ENCODE assay signal across 8 cellular contexts in the genomic region with DNA sequence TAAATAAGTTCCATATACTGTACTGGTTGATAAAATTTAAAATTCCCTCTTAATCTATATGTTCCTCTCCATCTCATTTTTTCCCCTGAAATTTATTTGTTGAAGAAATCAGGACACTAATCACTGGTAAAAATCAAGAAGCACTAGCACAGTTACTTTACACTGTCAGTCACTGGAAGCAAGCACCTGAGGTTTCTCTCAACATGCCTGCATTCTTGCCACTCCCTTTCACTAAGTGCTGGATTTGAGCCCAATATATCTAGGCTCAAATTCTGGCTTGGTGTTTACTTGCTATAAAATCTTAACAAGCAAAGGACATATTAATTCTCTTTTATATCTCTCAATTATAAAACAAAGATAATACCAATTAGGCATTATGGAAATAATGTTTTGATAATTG. TPM values are rescaled to one million over a fixed set of nuclear protein-coding genes. Genes with fewer than 3 reads are reported as not detected.
DNase-seq lines count a peak whose midpoint lies in the region; ATAC-seq and TF ChIP-seq lines count a peak whose summit lies in the region.

No MANE protein-coding gene starts in this region.

- no peaks in the 10 kb centered on the region for H3K9me3 ChIP-seq in AG04450 (ENCODE audit: control insufficient read depth, insufficient read depth, low read length)
- no peaks in the 10 kb centered on the region for H3K9me3 ChIP-seq in mucosa of stomach (ENCODE audit: control insufficient read depth, low read length)
- no peaks in the 10 kb centered on the region for H3K9me3 ChIP-seq in naive thymus-derived CD4-positive, alpha-beta T cell (ENCODE audit: control insufficient read depth in 2 of 3, low read length in 3 of 3)

- peak overlapping the region; percentile 98 for H3K27ac Mint-ChIP-seq in chondrocyte (ENCODE audit: unreplicated experiment)
- H3K27ac Mint-ChIP-seq in naive thymus-derived CD4-positive, alpha-beta T cell, result peak overlapping the region in 2 of 9 donors; percentile 11 to 13

- H3K36me3 ChIP-seq in mucosa of stomach (ENCODE audit: control insufficient read depth, insufficient read depth, low read length), result no peaks in the 10 kb centered on the region
- peaks cover 10 to 52% (median 20%) of the 10 kb centered on the region in 3 experiments for H3K36me3 ChIP-seq in naive thymus-derived CD4-positive, alpha-beta T cell (ENCODE audit: control insufficient read depth in 2 of 3, insufficient read depth in 3 of 3, low read length in 3 of 3)

- peaks cover 4% of the 10 kb centered on the region for H3K36me3 Mint-ChIP-seq in chondrocyte (ENCODE audit: low read depth)
- peaks cover 3 to 63% (median 43%) of the 10 kb centered on the region in 5 donors for H3K36me3 Mint-ChIP-seq in naive thymus-derived CD4-positive, alpha-beta T cell

- CTCF ChIA-PET in AG04450 (lab: Charles Lee), result interaction anchor here (0.6 to 5.7 kb wide), 27 partner anchors 8 to 1157 kb away, joined by 3 to 178 read pairs (median 5); partner anchors contain the start of genes PCDHB14, PCDHGA1, PCDHGA10 and PCDHGA11
- CTCF ChIA-PET in naive thymus-derived CD4-positive, alpha-beta T cell (lab: Charles Lee), result interaction anchor here (1.2 kb wide), 1 partner anchor 147 kb away, joined by 4 read pairs; the partner anchor contains the start of gene PCDHGA10

- peak overlapping the region; percentile 74 for H3K27ac ChIP-seq in AG04450 (ENCODE audit: low read depth, low read length)
- no peak overlapping the region for H3K27ac ChIP-seq in naive thymus-derived CD4-positive, alpha-beta T cell (ENCODE audit: low read depth, low read length)

- no peak for ATAC-seq in naive thymus-derived CD4-positive, alpha-beta T cell
- no peak for ATAC-seq in HG03196 (IDR thresholded peaks at IDR 0.05; ENCODE audit: unreplicated experiment)

- peaks cover 3% of the 10 kb centered on the region for H3K9me3 Mint-ChIP-seq in chondrocyte (ENCODE audit: low read depth)
- H3K9me3 Mint-ChIP-seq in naive thymus-derived CD4-positive, alpha-beta T cell, result no peaks in the 10 kb centered on the region

- no peak for DNase-seq in AG04450 (ENCODE audit: low read depth, low spot score)
- DNase-seq in NCI-H2081 treated with DMSO at 0.1 percent for 48 hours (lab: John Stamatoyannopoulos, UW), result peak; percentile 31
- DNase-seq in chondrocyte (ENCODE audit: low spot score), result no peak
- DNase-seq in naive thymus-derived CD4-positive, alpha-beta T cell, result no peak
- no peak for DNase-seq in EL
- no peak for DNase-seq in RKO (ENCODE audit: low spot score)

- POLR2A ChIA-PET in AG04450 (lab: Yijun Ruan, JAX), result interaction anchor here (0.6 to 1.0 kb wide), 2 partner anchors 51 to 486 kb away, joined by 3 read pairs; no protein-coding TSS in a partner anchor
- POLR2A ChIA-PET in naive thymus-derived CD4-positive, alpha-beta T cell (lab: Charles Lee), result no interaction called here

- peak overlapping the region; percentile 62 for H3K4me3 Mint-ChIP-seq in chondrocyte (ENCODE audit: unreplicated experiment)
- H3K4me3 Mint-ChIP-seq in naive thymus-derived CD4-positive, alpha-beta T cell, result no peak overlapping the region

- no peaks in the 10 kb centered on the region for H3K27me3 Mint-ChIP-seq in chondrocyte (ENCODE audit: low read depth)
- H3K27me3 Mint-ChIP-seq in naive thymus-derived CD4-positive, alpha-beta T cell, result no peaks in the 10 kb centered on the region

- no peak for TF ChIP-seq CTCF in AG04450 (IDR thresholded peaks at IDR 0.05; ENCODE audit: low read depth, low read length)
- no peak for TF ChIP-seq CTCF in chondrocyte (IDR thresholded peaks at IDR 0.05)

- intact Hi-C loops in naive thymus-derived CD4-positive, alpha-beta T cell (cut with micrococcal nuclease), result loop anchor here in 1 of 2 donors (5.0 to 10.0 kb wide), 3 partner anchors 38 to 855 kb away; partner anchors contain the start of genes PCDHB9 and ZMAT2

- peak overlapping the region; percentile 9 for H3K9ac ChIP-seq in mucosa of stomach (ENCODE audit: low read length)

- peaks cover 46% of the 10 kb centered on the region for H3K4me1 Mint-ChIP-seq in chondrocyte (ENCODE audit: low read depth)
- peaks cover 18 to 60% (median 42%) of the 10 kb centered on the region in 7 donors for H3K4me1 Mint-ChIP-seq in naive thymus-derived CD4-positive, alpha-beta T cell

- no peak overlapping the region for H3K4me3 ChIP-seq in AG04450 (ENCODE audit: low read depth, low read length)
- no peak overlapping the region for H3K4me3 ChIP-seq in mucosa of stomach (ENCODE audit: low read length)
- H3K4me3 ChIP-seq in naive thymus-derived CD4-positive, alpha-beta T cell (ENCODE audit: low read length), result no peak overlapping the region

- no peaks in the 10 kb centered on the region for H3K27me3 ChIP-seq in AG04450 (ENCODE audit: control insufficient read depth, insufficient read depth, low read length)
- no peaks in the 10 kb centered on the region for H3K27me3 ChIP-seq in mucosa of stomach (ENCODE audit: control insufficient read depth, insufficient read depth, low read length)
- no peaks in the 10 kb centered on the region for H3K27me3 ChIP-seq in naive thymus-derived CD4-positive, alpha-beta T cell (ENCODE audit: control insufficient read depth in 2 of 2, insufficient read depth in 2 of 2, low read length in 2 of 2)

- peaks cover 39% of the 10 kb centered on the region for H3K4me1 ChIP-seq in mucosa of stomach (ENCODE audit: control insufficient read depth, insufficient read depth, low read length)
- peaks cover 7 to 15% of the 10 kb centered on the region in 2 donors for H3K4me1 ChIP-seq in naive thymus-derived CD4-positive, alpha-beta T cell (ENCODE audit: control insufficient read depth in 2 of 2, insufficient read depth in 2 of 2, low read length in 2 of 2)

RNA-seq across cellular contexts. Expression of gene DIAPH1, which starts 58.7 kb away (rescaled TPM):
- polyA plus RNA-seq in AG04450 (2011; rRNA removed), result 27.1 and 34.7 TPM in 2 replicates
- polyA minus RNA-seq in AG04450 (2011; rRNA and poly(A)+ RNA removed), result 80.8 and 98.1 TPM in 2 replicates
- 44.1 to 56.2 TPM (median 44.9 TPM) in 3 replicates for total RNA-seq in chondrocyte
- 100 to 1,000 TPM; 163 to 278 (median 173) TPM for total RNA-seq in naive thymus-derived CD4-positive, alpha-beta T cell
- polyA plus RNA-seq in naive thymus-derived CD4-positive, alpha-beta T cell, result 100 to 1,000 TPM in 1 of 2 donors, 10 to 100 TPM in 1; 89.7 to 105 TPM
